In the genomic region with DNA sequence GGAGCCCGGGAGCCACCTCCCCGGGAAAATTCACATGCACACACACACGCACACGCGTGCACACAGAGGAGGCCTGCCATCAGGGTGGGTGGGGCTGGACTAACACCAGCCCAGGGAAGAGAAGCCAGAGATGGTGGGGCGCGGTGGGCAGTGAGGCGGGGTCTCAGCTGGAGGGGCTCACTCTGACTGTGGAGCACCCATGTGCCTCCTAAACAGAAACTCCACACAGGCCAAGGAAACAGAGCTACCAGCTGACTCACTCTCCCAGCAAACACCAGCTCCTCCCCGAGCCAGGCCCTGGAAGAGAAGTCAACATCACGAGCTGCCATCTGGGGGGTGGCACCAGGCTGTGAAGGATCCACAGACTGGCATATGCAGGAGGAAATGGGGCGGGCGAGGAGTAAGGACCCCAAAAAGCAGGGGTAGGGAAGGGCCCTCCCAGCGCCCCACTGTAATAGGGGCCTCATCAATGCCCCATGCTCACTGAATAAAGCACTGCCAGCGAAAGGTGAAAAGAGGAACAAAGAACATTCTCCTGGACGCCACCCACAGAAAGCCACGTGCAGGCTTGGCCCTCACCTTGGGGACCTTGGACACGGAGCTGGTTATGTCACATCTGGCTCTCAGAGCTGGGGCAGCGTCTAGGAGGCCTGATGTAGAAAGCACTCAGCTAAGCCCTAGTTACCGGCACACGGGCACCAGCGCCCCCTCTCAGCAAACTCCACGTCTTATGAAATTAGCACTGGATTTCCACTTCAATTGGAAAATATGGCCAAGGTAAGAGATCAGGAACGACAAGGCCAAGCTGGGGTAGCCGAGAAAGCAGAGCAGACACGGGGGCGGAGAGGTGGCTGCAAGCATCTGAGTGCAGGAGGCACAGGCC, we compare ENCODE assay signal across 8 cellular contexts. TPM values are rescaled to one million over a fixed set of nuclear protein-coding genes. Genes with fewer than 3 reads are reported as not detected.
DNase-seq lines count a peak whose midpoint lies in the region; ATAC-seq, FAIRE-seq and TF ChIP-seq lines count a peak whose summit lies in the region.

No MANE protein-coding gene starts in this region.

- TF ChIP-seq EP300 in HepG2 (IDR thresholded peaks at IDR 0.05; ENCODE audit: low read depth in 2 of 2, low read length in 2 of 2) (0 out of 4 replicates have a peak, but pooled peaks of 1 of the 2 experiments have one; percentile 5), HepG2 (CRISPR knock-in tag; IDR thresholded peaks at IDR 0.05; ENCODE audit: borderline replicate concordance) (no peak)

- peaks cover 95% of the 10 kb centered on the region for H3K4me1 ChIP-seq in HepG2 (ENCODE audit: insufficient read depth, low read length)
- peaks cover 42 to 59% of the 10 kb centered on the region in 2 donors for H3K4me1 ChIP-seq in thoracic aorta (ENCODE audit: control insufficient read depth in 1 of 2, low read depth in 2 of 2)

- WGBS in HepG2 (ENCODE audit: low lambda C conversion rate), result 12% methylated on average over 20 of the region's 26 CpGs

- no peak overlapping the region for H2AFZ ChIP-seq in HepG2 (ENCODE audit: low read length)

- TF ChIP-seq POLR2A in HepG2 (IDR thresholded peaks at IDR 0.05; ENCODE audit: insufficient read depth in 1 of 2, low read depth in 2 of 2, low read length in 2 of 2), result no peak; a peak in 1 of 4 replicates

- in situ Hi-C loops in HepG2 (cut with HindIII; ENCODE audit: extremely low pct_ligation_motif_present, low pct_unique_long_range_greater_than_20kb), result no loop called here

- CTCF ChIA-PET in HepG2 (lab: Yijun Ruan, JAX; ENCODE audit: low intra/inter-chr PET ratio, low total read pairs), result interaction anchor here (1.3 to 1.5 kb wide), 2 partner anchors 27 to 31 kb away, joined by 3 to 9 read pairs; no protein-coding TSS in a partner anchor

- TF ChIP-seq RAD21 in HepG2 (CRISPR knock-in tag; IDR thresholded peaks at IDR 0.05), result no peak

- intact Hi-C loops in HepG2 (cut with micrococcal nuclease; ENCODE audit: unreplicated experiment), result no loop called here

- POLR2A ChIA-PET in HepG2 (lab: Yijun Ruan, JAX), result interaction anchor here (0.9 to 7.6 kb wide), 9 partner anchors 9 to 86 kb away, joined by 3 to 179 read pairs (median 4); a partner anchor contains a TSS

- H3K9me3 ChIP-seq in HepG2 (ENCODE audit: low read length), result no peaks in the 10 kb centered on the region
- H3K9me3 ChIP-seq in thoracic aorta, result no peaks in the 10 kb centered on the region

- ATAC-seq in GM21447 (IDR thresholded peaks at IDR 0.05; ENCODE audit: unreplicated experiment) (peak; percentile 41), HepG2 (peak; percentile 50), thoracic aorta (ENCODE audit: insufficient number of reproducible peaks, low FRiP score, low read depth) (peak; percentile 43), HG03442 (IDR thresholded peaks at IDR 0.05; ENCODE audit: unreplicated experiment) (no peak)

- H3K9ac ChIP-seq in HepG2 (ENCODE audit: insufficient read depth, low read depth, low read length), result peak overlapping the region; percentile 51

- no TSS peak for BruUV-seq in HepG2 (replicated peaks; lab: Mats Ljungman, UMichigan)

- H3K4me3 ChIP-seq in coronary artery (peak overlapping the region; percentile 51), HepG2 (replicated peaks in 1 of 3; ENCODE audit: insufficient read depth in 1 of 3, low read depth in 2 of 3, low read length in 3 of 3) (peak overlapping the region; percentile 49 to 61 (median 50)), thoracic aorta (peak overlapping the region; percentile 59)

- H3K36me3 ChIP-seq in HepG2 (replicated peaks in 1 of 2; ENCODE audit: control insufficient read depth in 1 of 2, insufficient read depth in 2 of 2, low read length in 2 of 2) (no peaks in the 10 kb centered on the region), thoracic aorta (no peaks in the 10 kb centered on the region)

- no peak for DNase-seq in AG09319 (ENCODE audit: extremely low read depth, low read depth)
- peak; percentile 30 for DNase-seq in NCI-H510A (lab: John Stamatoyannopoulos, UW)
- peak; percentile 85 for DNase-seq in coronary artery (ENCODE audit: low spot score)
- peak; percentile 73 for DNase-seq in HepG2 (ENCODE audit: low spot score)
- peak; percentile 75 for DNase-seq in thoracic aorta (ENCODE audit: low spot score)
- DNase-seq in NCI-H1092 (lab: John Stamatoyannopoulos, UW), result no peak

- H3K27me3 ChIP-seq in HepG2 (ENCODE audit: control insufficient read depth in 1 of 2, insufficient read depth in 2 of 2, low read length in 2 of 2), result no peaks in the 10 kb centered on the region
- no peaks in the 10 kb centered on the region for H3K27me3 ChIP-seq in thoracic aorta (replicated peaks; ENCODE audit: insufficient read depth)

- peak; percentile 86 for FAIRE-seq in HepG2 (lab: Jason Lieb, UNC)

- TF ChIP-seq CTCF in AG09319 (IDR thresholded peaks at IDR 0.05; ENCODE audit: low read depth, low read length) (peak; percentile 7), coronary artery (IDR thresholded peaks at IDR 0.05) (no peak), HepG2 (CRISPR knock-in tag; IDR thresholded peaks at IDR 0.05) (peak; percentile 70), thoracic aorta (IDR thresholded peaks at IDR 0.05) (no peak)

- peak overlapping the region; percentile 88 for H3K4me2 ChIP-seq in HepG2 (ENCODE audit: low read depth, low read length)

- H3K79me2 ChIP-seq in HepG2 (ENCODE audit: insufficient read depth, low read length), result no peaks in the 10 kb centered on the region

- peak overlapping the region; percentile 84 to 93 for H3K27ac ChIP-seq in coronary artery
- peak overlapping the region; percentile 56 for H3K27ac ChIP-seq in HepG2 (ENCODE audit: extremely low read length, insufficient read depth, low read length)
- H3K27ac ChIP-seq in thoracic aorta, result peak overlapping the region; percentile 85 to 90

- no peaks in the 10 kb centered on the region for H4K20me1 ChIP-seq in HepG2 (ENCODE audit: insufficient read depth, low read length)

TF ChIP-seq in HepG2, 621 proteins besides CTCF, POLR2A, EP300 and RAD21 (continues in another document):
- TF ChIP-seq PPARG (CRISPR knock-in tag; conservative IDR thresholded peaks at IDR 0.05), result no peak
- TF ChIP-seq, protein P1, sequence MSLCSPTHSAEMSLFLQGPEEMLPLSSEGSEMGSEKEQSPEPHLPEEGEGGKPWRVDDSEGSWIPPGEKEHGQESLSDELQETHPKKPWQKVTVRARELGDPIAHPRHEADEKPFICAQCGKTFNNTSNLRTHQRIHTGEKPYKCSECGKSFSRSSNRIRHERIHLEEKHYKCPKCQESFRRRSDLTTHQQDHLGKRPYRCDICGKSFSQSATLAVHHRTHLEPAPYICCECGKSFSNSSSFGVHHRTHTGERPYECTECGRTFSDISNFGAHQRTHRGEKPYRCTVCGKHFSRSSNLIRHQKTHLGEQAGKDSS (CRISPR knock-in tag; IDR thresholded peaks at IDR 0.05; ENCODE audit: borderline replicate concordance, low read depth), result no peak; the same call in 1 of the 2 replicates

RNA-seq across cellular contexts. Expression of a gene that starts 8.4 kb away (rescaled TPM):
- total RNA-seq in HepG2 (2016; rRNA removed; fragmentation: Illumina TruSeq; extraction: Trizol) (16.4 and 18.1 TPM in 2 replicates), thoracic aorta (100 to 1,000 TPM; 124 to 162 TPM)
- 11.2 and 14.6 TPM in 2 replicates for total RNA-seq in HepG2 (2016; cell fraction: cytosol; rRNA removed; fragmentation: Illumina TruSeq; extraction: Trizol; ENCODE audit: low read depth)
- total RNA-seq in HepG2 (2016; cell fraction: insoluble cytoplasmic fraction; rRNA removed; fragmentation: Illumina TruSeq; extraction: Trizol), result 17.0 and 18.3 TPM in 2 replicates
- 23.4 and 24.7 TPM in 2 replicates for total RNA-seq in HepG2 (2016; cell fraction: membrane; rRNA removed; fragmentation: Illumina TruSeq; extraction: Trizol)
- total RNA-seq in HepG2 (2016; cell fraction: nucleus; rRNA removed; fragmentation: Illumina TruSeq; extraction: Trizol), result 17.7 and 25.0 TPM in 2 replicates
- polyA plus RNA-seq in HepG2 (2011; rRNA removed), result 26.4 and 33.4 TPM in 2 replicates
- polyA plus RNA-seq in HepG2 (2011; cell fraction: cytosol; rRNA removed), result 14.8 and 26.4 TPM in 2 replicates
- polyA plus RNA-seq in HepG2 (2011; cell fraction: nucleus; rRNA removed), result 229 and 296 TPM in 2 replicates
- polyA plus RNA-seq in HepG2 (2012), result 28.4 and 33.9 TPM in 2 replicates
- 13.6 and 14.2 TPM in 2 replicates for polyA plus RNA-seq in HepG2 (2016; cell fraction: cytosol; fragmentation: Illumina TruSeq; extraction: Trizol; ENCODE audit: low read depth)
- polyA plus RNA-seq in HepG2 (2016; cell fraction: insoluble cytoplasmic fraction; fragmentation: Illumina TruSeq; extraction: Trizol; ENCODE audit: low read depth), result 20.2 and 25.5 TPM in 2 replicates
- polyA plus RNA-seq in HepG2 (2016; cell fraction: membrane; fragmentation: Illumina TruSeq; extraction: Trizol; ENCODE audit: low read depth), result 17.5 and 20.7 TPM in 2 replicates
- 61.5 and 67.7 TPM in 2 replicates for polyA plus RNA-seq in HepG2 (2016; cell fraction: nucleus; fragmentation: Illumina TruSeq; extraction: Trizol; ENCODE audit: insufficient read depth, low read depth)
- polyA minus RNA-seq in HepG2 (2011; rRNA and poly(A)+ RNA removed; ENCODE audit: low replicate concordance), result 34.0 and 46.7 TPM in 2 replicates
- polyA minus RNA-seq in HepG2 (2011; cell fraction: cytosol; rRNA and poly(A)+ RNA removed), result 23.8 and 25.1 TPM in 2 replicates
- 29.2 and 32.3 TPM in 2 replicates for polyA minus RNA-seq in HepG2 (2011; cell fraction: nucleus; rRNA and poly(A)+ RNA removed)

RNA-seq across cellular contexts. Expression of a gene that starts 43.0 kb away (rescaled TPM):
- total RNA-seq in HepG2 (2016; rRNA removed; fragmentation: Illumina TruSeq; extraction: Trizol) (0.98 and 1.0 TPM in 2 replicates), thoracic aorta (10 to 100 TPM; 30.8 to 87.3 TPM)
- 0.81 and 1.1 TPM in 2 replicates for total RNA-seq in HepG2 (2016; cell fraction: cytosol; rRNA removed; fragmentation: Illumina TruSeq; extraction: Trizol; ENCODE audit: low read depth)
- 0.56 and 1.3 TPM in 2 replicates for total RNA-seq in HepG2 (2016; cell fraction: insoluble cytoplasmic fraction; rRNA removed; fragmentation: Illumina TruSeq; extraction: Trizol)
- 1.6 and 1.9 TPM in 2 replicates for total RNA-seq in HepG2 (2016; cell fraction: membrane; rRNA removed; fragmentation: Illumina TruSeq; extraction: Trizol)
- total RNA-seq in HepG2 (2016; cell fraction: nucleus; rRNA removed; fragmentation: Illumina TruSeq; extraction: Trizol), result 1.3 and 1.5 TPM in 2 replicates
- 36.7 and 45.2 TPM in 2 replicates for polyA plus RNA-seq in HepG2 (2011; rRNA removed)
- polyA plus RNA-seq in HepG2 (2011; cell fraction: cytosol; rRNA removed), result 20.7 and 22.4 TPM in 2 replicates
- polyA plus RNA-seq in HepG2 (2011; cell fraction: nucleus; rRNA removed), result 219 and 230 TPM in 2 replicates
- 37.3 and 46.9 TPM in 2 replicates for polyA plus RNA-seq in HepG2 (2012)
- 0.70 and 1.5 TPM in 2 replicates for polyA plus RNA-seq in HepG2 (2016; cell fraction: cytosol; fragmentation: Illumina TruSeq; extraction: Trizol; ENCODE audit: low read depth)
- 1.3 and 2.2 TPM in 2 replicates for polyA plus RNA-seq in HepG2 (2016; cell fraction: insoluble cytoplasmic fraction; fragmentation: Illumina TruSeq; extraction: Trizol; ENCODE audit: low read depth)
- polyA plus RNA-seq in HepG2 (2016; cell fraction: membrane; fragmentation: Illumina TruSeq; extraction: Trizol; ENCODE audit: low read depth), result 1.5 and 2.0 TPM in 2 replicates
- 3.7 and 4.4 TPM in 2 replicates for polyA plus RNA-seq in HepG2 (2016; cell fraction: nucleus; fragmentation: Illumina TruSeq; extraction: Trizol; ENCODE audit: insufficient read depth, low read depth)
- polyA minus RNA-seq in HepG2 (2011; rRNA and poly(A)+ RNA removed; ENCODE audit: low replicate concordance), result 12.3 and 14.1 TPM in 2 replicates
- polyA minus RNA-seq in HepG2 (2011; cell fraction: cytosol; rRNA and poly(A)+ RNA removed), result 6.8 and 7.6 TPM in 2 replicates
- polyA minus RNA-seq in HepG2 (2011; cell fraction: nucleus; rRNA and poly(A)+ RNA removed), result 30.6 and 31.2 TPM in 2 replicates

Comparison
In these comparisons a context has a peak if more than half of its experiments do, and no peak if none do; other contexts are left out.
1. DNase-seq: peak in NCI-H510A (single experiment), coronary artery (single experiment), HepG2 (single experiment) and thoracic aorta (single experiment); none in AG09319 (single experiment) and NCI-H1092 (single experiment).
2. CTCF ChIP-seq: peak in AG09319 (single experiment) and HepG2 (single experiment); none in coronary artery (single experiment) and thoracic aorta (single experiment).
3. RNA of a gene that starts 43.0 kb away (total RNA-seq): 30.8 to 87.3 TPM in thoracic aorta; 0.56 to 1.9 TPM in HepG2; every median in the first group is over 10 times any median in the second.
4. Peak in every context shown above with its lines, with median percentiles within 50 percentile points of each other: H3K27ac ChIP-seq and H3K4me3 ChIP-seq.